In the genomic region with DNA sequence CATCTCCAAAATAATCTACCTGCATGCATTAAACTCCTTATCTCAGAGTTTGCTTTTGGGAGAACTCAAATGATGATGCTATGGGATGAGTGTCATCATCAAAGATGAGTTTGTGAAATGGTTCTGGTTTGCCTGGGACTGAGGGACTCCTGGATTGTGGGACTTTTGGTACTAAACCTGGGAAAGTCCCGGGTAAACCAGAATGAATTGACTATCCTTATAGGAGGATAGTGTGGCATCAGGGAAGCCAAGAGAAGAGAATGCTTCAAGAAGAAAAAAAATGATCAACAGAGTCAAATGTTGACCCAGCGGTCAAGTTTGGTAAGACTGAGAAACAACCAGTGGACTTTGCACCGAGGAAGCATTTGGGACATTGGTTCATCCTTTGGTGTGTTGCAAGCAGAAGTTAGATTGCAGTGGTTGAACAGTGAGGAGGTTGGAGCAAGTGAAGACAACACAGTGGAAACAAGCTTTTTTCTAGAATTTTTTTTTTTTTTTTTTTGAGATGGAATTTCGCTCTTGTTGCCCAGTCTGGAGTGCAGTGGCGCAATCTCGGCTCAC, we compare ENCODE assay signal across 1 cellular context.
TF ChIP-seq lines count a peak whose summit lies in the region.

No MANE protein-coding gene starts in this region.

TF ChIP-seq in HepG2, 621 proteins besides CTCF, POLR2A, EP300 and RAD21 (continued from another document and continues in another):
- TF ChIP-seq ZSCAN29 (CRISPR knock-in tag; conservative IDR thresholded peaks at IDR 0.05) (no peak), ZNF224 (CRISPR knock-in tag; IDR thresholded peaks at IDR 0.05) (no peak), CCDC6 (CRISPR knock-in tag; IDR thresholded peaks at IDR 0.05) (no peak), RXRB (CRISPR knock-in tag; IDR thresholded peaks at IDR 0.05; ENCODE audit: borderline replicate concordance) (0 out of 2 replicates have a peak, but pooled peaks have one; percentile 49), HOXD1 (CRISPR knock-in tag; IDR thresholded peaks at IDR 0.05) (no peak), SNAPC2 (CRISPR knock-in tag; IDR thresholded peaks at IDR 0.05) (no peak), BRCA1 (CRISPR knock-in tag; IDR thresholded peaks at IDR 0.05) (no peak), TFDP1 (CRISPR knock-in tag; IDR thresholded peaks at IDR 0.05; ENCODE audit: borderline replicate concordance) (no peak), NFYC (CRISPR knock-in tag; IDR thresholded peaks at IDR 0.05) (no peak), ZNF138 (CRISPR knock-in tag; IDR thresholded peaks at IDR 0.05; ENCODE audit: low read depth) (no peak), RCOR2 (CRISPR knock-in tag; IDR thresholded peaks at IDR 0.05) (no peak), RBAK (CRISPR knock-in tag; IDR thresholded peaks at IDR 0.05) (no peak), ZNF432 (CRISPR knock-in tag; IDR thresholded peaks at IDR 0.05; ENCODE audit: borderline replicate concordance) (no peak), SP2 (CRISPR knock-in tag; IDR thresholded peaks at IDR 0.05) (no peak), GABPB1 (CRISPR knock-in tag; IDR thresholded peaks at IDR 0.05) (no peak), MXI1 (IDR thresholded peaks at IDR 0.05; ENCODE audit: borderline replicate concordance, low read depth, low read length) (no peak), GLI4 (CRISPR knock-in tag; IDR thresholded peaks at IDR 0.05; ENCODE audit: borderline replicate concordance) (no peak), KIAA2018 (CRISPR knock-in tag; IDR thresholded peaks at IDR 0.05; ENCODE audit: borderline replicate concordance) (no peak), ZNF225 (CRISPR knock-in tag; IDR thresholded peaks at IDR 0.05) (no peak), ZNF562 (CRISPR knock-in tag; IDR thresholded peaks at IDR 0.05; ENCODE audit: borderline replicate concordance) (no peak), MAFG (CRISPR knock-in tag; IDR thresholded peaks at IDR 0.05) (no peak), TCF12 (IDR thresholded peaks at IDR 0.05) (no peak), TCF12 (CRISPR knock-in tag; IDR thresholded peaks at IDR 0.05) (no peak), JUNB (CRISPR knock-in tag; IDR thresholded peaks at IDR 0.05; ENCODE audit: borderline replicate concordance) (no peak), TFAP4 (IDR thresholded peaks at IDR 0.05; ENCODE audit: borderline replicate concordance, low read depth) (no peak), TCF7 (IDR thresholded peaks at IDR 0.05; ENCODE audit: low read depth) (no peak), NR2C2 (CRISPR knock-in tag; IDR thresholded peaks at IDR 0.05; ENCODE audit: borderline replicate concordance) (peak; percentile 52; the same call in 1 of the 2 replicates), CHD2 (IDR thresholded peaks at IDR 0.05; ENCODE audit: low read depth, low read length) (no peak), ZNF589 (CRISPR knock-in tag; conservative IDR thresholded peaks at IDR 0.05) (no peak), RBM39 (IDR thresholded peaks at IDR 0.05; ENCODE audit: low read depth, low read length, poor library complexity, severe bottlenecking) (no peak)
- TF ChIP-seq, protein P1, sequence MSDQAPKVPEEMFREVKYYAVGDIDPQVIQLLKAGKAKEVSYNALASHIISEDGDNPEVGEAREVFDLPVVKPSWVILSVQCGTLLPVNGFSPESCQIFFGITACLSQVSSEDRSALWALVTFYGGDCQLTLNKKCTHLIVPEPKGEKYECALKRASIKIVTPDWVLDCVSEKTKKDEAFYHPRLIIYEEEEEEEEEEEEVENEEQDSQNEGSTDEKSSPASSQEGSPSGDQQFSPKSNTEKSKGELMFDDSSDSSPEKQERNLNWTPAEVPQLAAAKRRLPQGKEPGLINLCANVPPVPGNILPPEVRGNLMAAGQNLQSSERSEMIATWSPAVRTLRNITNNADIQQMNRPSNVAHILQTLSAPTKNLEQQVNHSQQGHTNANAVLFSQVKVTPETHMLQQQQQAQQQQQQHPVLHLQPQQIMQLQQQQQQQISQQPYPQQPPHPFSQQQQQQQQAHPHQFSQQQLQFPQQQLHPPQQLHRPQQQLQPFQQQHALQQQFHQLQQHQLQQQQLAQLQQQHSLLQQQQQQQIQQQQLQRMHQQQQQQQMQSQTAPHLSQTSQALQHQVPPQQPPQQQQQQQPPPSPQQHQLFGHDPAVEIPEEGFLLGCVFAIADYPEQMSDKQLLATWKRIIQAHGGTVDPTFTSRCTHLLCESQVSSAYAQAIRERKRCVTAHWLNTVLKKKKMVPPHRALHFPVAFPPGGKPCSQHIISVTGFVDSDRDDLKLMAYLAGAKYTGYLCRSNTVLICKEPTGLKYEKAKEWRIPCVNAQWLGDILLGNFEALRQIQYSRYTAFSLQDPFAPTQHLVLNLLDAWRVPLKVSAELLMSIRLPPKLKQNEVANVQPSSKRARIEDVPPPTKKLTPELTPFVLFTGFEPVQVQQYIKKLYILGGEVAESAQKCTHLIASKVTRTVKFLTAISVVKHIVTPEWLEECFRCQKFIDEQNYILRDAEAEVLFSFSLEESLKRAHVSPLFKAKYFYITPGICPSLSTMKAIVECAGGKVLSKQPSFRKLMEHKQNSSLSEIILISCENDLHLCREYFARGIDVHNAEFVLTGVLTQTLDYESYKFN (CRISPR knock-in tag; conservative IDR thresholded peaks at IDR 0.05): peak; percentile 53; the same call in 1 of the 2 replicates
- TF ChIP-seq, protein P2, sequence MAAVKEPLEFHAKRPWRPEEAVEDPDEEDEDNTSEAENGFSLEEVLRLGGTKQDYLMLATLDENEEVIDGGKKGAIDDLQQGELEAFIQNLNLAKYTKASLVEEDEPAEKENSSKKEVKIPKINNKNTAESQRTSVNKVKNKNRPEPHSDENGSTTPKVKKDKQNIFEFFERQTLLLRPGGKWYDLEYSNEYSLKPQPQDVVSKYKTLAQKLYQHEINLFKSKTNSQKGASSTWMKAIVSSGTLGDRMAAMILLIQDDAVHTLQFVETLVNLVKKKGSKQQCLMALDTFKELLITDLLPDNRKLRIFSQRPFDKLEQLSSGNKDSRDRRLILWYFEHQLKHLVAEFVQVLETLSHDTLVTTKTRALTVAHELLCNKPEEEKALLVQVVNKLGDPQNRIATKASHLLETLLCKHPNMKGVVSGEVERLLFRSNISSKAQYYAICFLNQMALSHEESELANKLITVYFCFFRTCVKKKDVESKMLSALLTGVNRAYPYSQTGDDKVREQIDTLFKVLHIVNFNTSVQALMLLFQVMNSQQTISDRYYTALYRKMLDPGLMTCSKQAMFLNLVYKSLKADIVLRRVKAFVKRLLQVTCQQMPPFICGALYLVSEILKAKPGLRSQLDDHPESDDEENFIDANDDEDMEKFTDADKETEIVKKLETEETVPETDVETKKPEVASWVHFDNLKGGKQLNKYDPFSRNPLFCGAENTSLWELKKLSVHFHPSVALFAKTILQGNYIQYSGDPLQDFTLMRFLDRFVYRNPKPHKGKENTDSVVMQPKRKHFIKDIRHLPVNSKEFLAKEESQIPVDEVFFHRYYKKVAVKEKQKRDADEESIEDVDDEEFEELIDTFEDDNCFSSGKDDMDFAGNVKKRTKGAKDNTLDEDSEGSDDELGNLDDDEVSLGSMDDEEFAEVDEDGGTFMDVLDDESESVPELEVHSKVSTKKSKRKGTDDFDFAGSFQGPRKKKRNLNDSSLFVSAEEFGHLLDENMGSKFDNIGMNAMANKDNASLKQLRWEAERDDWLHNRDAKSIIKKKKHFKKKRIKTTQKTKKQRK (IDR thresholded peaks at IDR 0.05; ENCODE audit: low read length): no peak
- TF ChIP-seq, protein P3, sequence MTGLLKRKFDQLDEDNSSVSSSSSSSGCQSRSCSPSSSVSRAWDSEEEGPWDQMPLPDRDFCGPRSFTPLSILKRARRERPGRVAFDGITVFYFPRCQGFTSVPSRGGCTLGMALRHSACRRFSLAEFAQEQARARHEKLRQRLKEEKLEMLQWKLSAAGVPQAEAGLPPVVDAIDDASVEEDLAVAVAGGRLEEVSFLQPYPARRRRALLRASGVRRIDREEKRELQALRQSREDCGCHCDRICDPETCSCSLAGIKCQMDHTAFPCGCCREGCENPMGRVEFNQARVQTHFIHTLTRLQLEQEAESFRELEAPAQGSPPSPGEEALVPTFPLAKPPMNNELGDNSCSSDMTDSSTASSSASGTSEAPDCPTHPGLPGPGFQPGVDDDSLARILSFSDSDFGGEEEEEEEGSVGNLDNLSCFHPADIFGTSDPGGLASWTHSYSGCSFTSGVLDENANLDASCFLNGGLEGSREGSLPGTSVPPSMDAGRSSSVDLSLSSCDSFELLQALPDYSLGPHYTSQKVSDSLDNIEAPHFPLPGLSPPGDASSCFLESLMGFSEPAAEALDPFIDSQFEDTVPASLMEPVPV (CRISPR knock-in tag; IDR thresholded peaks at IDR 0.05): no peak
- TF ChIP-seq, protein P4, sequence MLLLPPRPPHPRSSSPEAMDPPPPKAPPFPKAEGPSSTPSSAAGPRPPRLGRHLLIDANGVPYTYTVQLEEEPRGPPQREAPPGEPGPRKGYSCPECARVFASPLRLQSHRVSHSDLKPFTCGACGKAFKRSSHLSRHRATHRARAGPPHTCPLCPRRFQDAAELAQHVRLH (CRISPR knock-in tag; IDR thresholded peaks at IDR 0.05; ENCODE audit: borderline replicate concordance, low read depth): no peak
- TF ChIP-seq, protein P5, sequence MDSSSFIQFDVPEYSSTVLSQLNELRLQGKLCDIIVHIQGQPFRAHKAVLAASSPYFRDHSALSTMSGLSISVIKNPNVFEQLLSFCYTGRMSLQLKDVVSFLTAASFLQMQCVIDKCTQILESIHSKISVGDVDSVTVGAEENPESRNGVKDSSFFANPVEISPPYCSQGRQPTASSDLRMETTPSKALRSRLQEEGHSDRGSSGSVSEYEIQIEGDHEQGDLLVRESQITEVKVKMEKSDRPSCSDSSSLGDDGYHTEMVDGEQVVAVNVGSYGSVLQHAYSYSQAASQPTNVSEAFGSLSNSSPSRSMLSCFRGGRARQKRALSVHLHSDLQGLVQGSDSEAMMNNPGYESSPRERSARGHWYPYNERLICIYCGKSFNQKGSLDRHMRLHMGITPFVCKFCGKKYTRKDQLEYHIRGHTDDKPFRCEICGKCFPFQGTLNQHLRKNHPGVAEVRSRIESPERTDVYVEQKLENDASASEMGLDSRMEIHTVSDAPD (CRISPR knock-in tag; IDR thresholded peaks at IDR 0.05): no peak
